In the genomic region with DNA sequence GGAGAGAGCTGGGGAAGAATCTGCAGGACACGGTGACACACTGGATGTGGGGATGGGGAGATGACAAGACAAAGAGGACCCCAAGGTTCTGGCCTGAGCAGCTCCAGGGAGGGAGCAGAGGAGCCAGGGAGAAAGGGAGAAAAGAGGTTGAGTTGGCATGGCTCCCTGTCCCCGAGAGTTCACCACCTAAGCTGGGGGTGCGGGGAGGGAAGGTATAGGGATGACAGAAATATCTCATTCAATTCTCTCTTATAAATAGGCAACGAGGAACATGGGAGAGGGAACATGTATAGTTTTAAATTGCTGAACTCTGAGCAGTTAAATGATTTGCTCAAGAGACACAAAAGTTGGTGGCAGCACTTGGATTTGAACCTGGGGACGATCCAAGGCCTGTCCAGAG, we compare ENCODE assay signal across 20 cellular contexts.
"Had no signal": no experiment of that assay in that cellular context is flagged by ENCODE, and none has a peak within 500 bp of the region (broad histone marks: within the 10 kb centered on the region; RNA-seq: fewer than 3 reads in every experiment).

No MANE protein-coding gene starts in this region.

- H3K27ac Mint-ChIP-seq: naive thymus-derived CD4-positive, alpha-beta T cell; stimulated activated memory B cell treated with anti-CD40 and anti-IgM and Interleukin-4, amounts not matched to agents 10 μg/mL and 1 μg/mL and 100 μg/mL, for 72 hours had no signal

- ATAC-seq: gastrocnemius medialis; left cardiac atrium; naive thymus-derived CD4-positive, alpha-beta T cell; sciatic nerve; stimulated activated memory B cell treated with anti-CD40 and anti-IgM and Interleukin-4, amounts not matched to agents 10 μg/mL and 1 μg/mL and 100 μg/mL, for 72 hours had no signal

- H3K4me1 ChIP-seq: colonic mucosa, gastrocnemius medialis, left ventricle myocardium inferior, spleen, stomach, transverse colon had no signal

- H3K9me3 ChIP-seq: colonic mucosa, gastrocnemius medialis, neutrophil, thoracic aorta, transverse colon had no signal

- H3K36me3 Mint-ChIP-seq: naive thymus-derived CD4-positive, alpha-beta T cell had no signal

- H3K4me3 Mint-ChIP-seq: naive thymus-derived CD4-positive, alpha-beta T cell; stimulated activated memory B cell treated with anti-CD40 and anti-IgM and Interleukin-4, amounts not matched to agents 10 μg/mL and 1 μg/mL and 100 μg/mL, for 72 hours had no signal

- H3K36me3 ChIP-seq: colonic mucosa, gastrocnemius medialis, left ventricle myocardium inferior, neutrophil, spleen, stomach, thoracic aorta, transverse colon had no signal

- H3K27me3 ChIP-seq: colonic mucosa had no signal

- H3K4me3 ChIP-seq: colonic mucosa, gastrocnemius medialis, left ventricle myocardium inferior, lung, spleen, stomach, thoracic aorta, transverse colon had no signal

- DNase-seq: colonic mucosa; dermis blood vessel endothelial cell; effector CD4-positive, alpha-beta T cell; gastrocnemius medialis; kidney; left cardiac atrium; left ventricle myocardium inferior; mesenchymal stem cell; naive thymus-derived CD4-positive, alpha-beta T cell; spleen; stimulated activated CD4-positive, alpha-beta T cell treated with anti-CD3 and anti-CD28 coated beads, Interleukin-15, amount 100 ng/mL, for 24 hours; stimulated activated CD4-positive, alpha-beta T cell treated with anti-CD3 and anti-CD28 coated beads, Interleukin-1b, Interleukin-23, amount 100 ng/mL, for 48 hours; stimulated activated CD4-positive, alpha-beta T cell treated with anti-CD3 and anti-CD28 coated beads, Interleukin-4, amount 100 ng/mL, for 24 hours; stomach; transverse colon had no signal

- H3K9me3 Mint-ChIP-seq: stimulated activated memory B cell treated with anti-CD40 and anti-IgM and Interleukin-4, amounts not matched to agents 10 μg/mL and 1 μg/mL and 100 μg/mL, for 72 hours had no signal

- H3K27ac ChIP-seq: colonic mucosa, gastrocnemius medialis, left ventricle myocardium inferior, neutrophil, spleen, stomach, thoracic aorta, transverse colon had no signal
